Comparison of ENCODE assay signal across 8 cellular contexts in genomic region chr22:41448189-41448808, GRCh38.
A peak's percentile ranks its signal among the peaks of the same experiment; 100 is the strongest.
DNase-seq lines count a peak whose midpoint lies in the region; ATAC-seq lines count a peak whose summit lies in the region.

No MANE protein-coding gene starts in this region.

- peak; percentile 50 for ATAC-seq in GM19324 (IDR thresholded peaks at IDR 0.05; ENCODE audit: low FRiP score, unreplicated experiment)
- ATAC-seq in HG03520 (IDR thresholded peaks at IDR 0.05; ENCODE audit: unreplicated experiment), result peak; percentile 41

- DNase-seq in AML-193 (lab: John Stamatoyannopoulos, UW) (peak; percentile 95 to 98), NCI-H69 (lab: John Stamatoyannopoulos, UW) (peak; percentile 100), dedifferentiated amniotic fluid mesenchymal stem cell (ENCODE audit: extremely low spot score) (peak; percentile 99), left kidney (ENCODE audit: low read depth, low spot score) (peak; percentile 100)
- peak; percentile 84 for DNase-seq in activated CD4-positive, alpha-beta T cell treated with anti-CD3 and anti-CD28 coated beads, Interleukin-2, amount 50 U/mL, for 1 hour
- DNase-seq in stimulated activated CD4-positive, alpha-beta T cell treated with anti-CD3 and anti-CD28 coated beads, Interleukin-1b, Interleukin-23, amount 100 ng/mL, for 48 hours, result peak; percentile 93

Comparison
In these comparisons a context has a peak if more than half of its experiments do, and no peak if none do; other contexts are left out.
1. Peak in every context shown above with its lines: DNase-seq and ATAC-seq.